1 cellular context compared by ENCODE assay signal in genomic region chr19:47699360-47699917, GRCh38.
TF ChIP-seq lines count a peak whose summit lies in the region.

No MANE protein-coding gene starts in this region.

TF ChIP-seq in HCT116, 20 proteins besides CTCF, POLR2A, EP300 and RAD21 (continued from another document):
- TF ChIP-seq REST (IDR thresholded peaks at IDR 0.05; ENCODE audit: low read depth), result no peak
- no peak for TF ChIP-seq YY1 (IDR thresholded peaks at IDR 0.05; ENCODE audit: extremely low read depth, insufficient replicate concordance, low read depth, low read length)
- TF ChIP-seq FOSL1 (IDR thresholded peaks at IDR 0.05; ENCODE audit: low read depth), result no peak
- TF ChIP-seq ELF1 (IDR thresholded peaks at IDR 0.05; ENCODE audit: borderline replicate concordance, low read depth), result no peak
- no peak for TF ChIP-seq JUND (IDR thresholded peaks at IDR 0.05)
- no peak for TF ChIP-seq ZFX (IDR thresholded peaks at IDR 0.05)
- TF ChIP-seq CEBPB (IDR thresholded peaks at IDR 0.05; ENCODE audit: low read depth), result no peak
- no peak for TF ChIP-seq EZH2 (IDR thresholded peaks at IDR 0.05)
- TF ChIP-seq EGR1 (IDR thresholded peaks at IDR 0.05; ENCODE audit: low read depth), result no peak
- no peak for TF ChIP-seq SIN3A (IDR thresholded peaks at IDR 0.05; ENCODE audit: low read depth)
- TF ChIP-seq, protein P1, sequence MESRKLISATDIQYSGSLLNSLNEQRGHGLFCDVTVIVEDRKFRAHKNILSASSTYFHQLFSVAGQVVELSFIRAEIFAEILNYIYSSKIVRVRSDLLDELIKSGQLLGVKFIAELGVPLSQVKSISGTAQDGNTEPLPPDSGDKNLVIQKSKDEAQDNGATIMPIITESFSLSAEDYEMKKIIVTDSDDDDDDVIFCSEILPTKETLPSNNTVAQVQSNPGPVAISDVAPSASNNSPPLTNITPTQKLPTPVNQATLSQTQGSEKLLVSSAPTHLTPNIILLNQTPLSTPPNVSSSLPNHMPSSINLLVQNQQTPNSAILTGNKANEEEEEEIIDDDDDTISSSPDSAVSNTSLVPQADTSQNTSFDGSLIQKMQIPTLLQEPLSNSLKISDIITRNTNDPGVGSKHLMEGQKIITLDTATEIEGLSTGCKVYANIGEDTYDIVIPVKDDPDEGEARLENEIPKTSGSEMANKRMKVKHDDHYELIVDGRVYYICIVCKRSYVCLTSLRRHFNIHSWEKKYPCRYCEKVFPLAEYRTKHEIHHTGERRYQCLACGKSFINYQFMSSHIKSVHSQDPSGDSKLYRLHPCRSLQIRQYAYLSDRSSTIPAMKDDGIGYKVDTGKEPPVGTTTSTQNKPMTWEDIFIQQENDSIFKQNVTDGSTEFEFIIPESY (IDR thresholded peaks at IDR 0.05; ENCODE audit: extremely low read depth, insufficient replicate concordance, low read length), result no peak
- no peak for TF ChIP-seq ZNF274 (IDR thresholded peaks at IDR 0.05; ENCODE audit: low read depth, low read length)
- no peak for TF ChIP-seq SP1 (IDR thresholded peaks at IDR 0.05; ENCODE audit: low read depth)
